ENCODE assay signal across 25 cellular contexts in genomic region chr6:7513534-7513933, GRCh38. TPM values are rescaled to one million over a fixed set of nuclear protein-coding genes. Genes with fewer than 3 reads are reported as not detected.
A peak's percentile ranks its signal among the peaks of the same experiment; 100 is the strongest.
DNase-seq lines count a peak whose midpoint lies in the region; ATAC-seq and TF ChIP-seq lines count a peak whose summit lies in the region.
"Had no signal": no experiment of that assay in that cellular context is flagged by ENCODE, and none has a peak within 500 bp of the region (broad histone marks: within the 10 kb centered on the region; RNA-seq: fewer than 3 reads in every experiment).

No MANE protein-coding gene starts in this region.

- H3K9me3 Mint-ChIP-seq in MCF 10A (ENCODE audit: unreplicated experiment): no peaks in the 10 kb centered on the region
- H3K9me3 Mint-ChIP-seq in CD4-positive, alpha-beta T cell: no peaks in the 10 kb centered on the region
- H3K9me3 Mint-ChIP-seq: CD14-positive monocyte, GM23338, H9 had no signal

- ATAC-seq in CD4-positive, alpha-beta T cell (ENCODE audit: poor library complexity): no peak
- ATAC-seq in HG03460 (IDR thresholded peaks at IDR 0.05; ENCODE audit: unreplicated experiment): no peak
- ATAC-seq: GM23338, Panc1 had no signal

- peak overlapping the region; percentile 44 for H3K4me2 ChIP-seq in parathyroid adenoma (ENCODE audit: low read length)
- H3K4me2 ChIP-seq: GM23338 had no signal

- H3K27me3 Mint-ChIP-seq in MCF 10A (ENCODE audit: insufficient read depth, unreplicated experiment): no peaks in the 10 kb centered on the region
- peaks cover 5% of the 10 kb centered on the region for H3K27me3 Mint-ChIP-seq in CD4-positive, alpha-beta T cell

- H3K4me3 Mint-ChIP-seq in MCF 10A (ENCODE audit: unreplicated experiment): no peak overlapping the region
- no peak overlapping the region for H3K4me3 Mint-ChIP-seq in CD4-positive, alpha-beta T cell
- H3K4me3 Mint-ChIP-seq: CD14-positive monocyte, GM23338, H9 had no signal

- TF ChIP-seq CTCF in MCF 10A (IDR thresholded peaks at IDR 0.05; ENCODE audit: unreplicated experiment) (no peak), breast epithelium (IDR thresholded peaks at IDR 0.05) (no peak), epithelial cell of esophagus (IDR thresholded peaks at IDR 0.05; ENCODE audit: insufficient read depth, low read depth, low read length, missing control alignments) (no peak), parathyroid adenoma (IDR thresholded peaks at IDR 0.05) (no peak)
- no peak for TF ChIP-seq CTCF in CD4-positive, alpha-beta T cell (IDR thresholded peaks at IDR 0.05)

- H2AFZ ChIP-seq in parathyroid adenoma: peak overlapping the region; percentile 26
- H2AFZ ChIP-seq: GM23338 had no signal

- H3K27ac ChIP-seq in breast epithelium (no peak overlapping the region), parathyroid adenoma (peak overlapping the region; percentile 44)
- H3K27ac ChIP-seq in CD4-positive, alpha-beta T cell (ENCODE audit: low read depth, low read length): no peak overlapping the region

- H3K4me1 Mint-ChIP-seq in MCF 10A (ENCODE audit: insufficient read depth, unreplicated experiment): peaks cover 31% of the 10 kb centered on the region
- no peaks in the 10 kb centered on the region for H3K4me1 Mint-ChIP-seq in CD4-positive, alpha-beta T cell (ENCODE audit: low read depth)
- H3K4me1 Mint-ChIP-seq: CD14-positive monocyte, H9 had no signal

- no peak for TF ChIP-seq POLR2A in breast epithelium (IDR thresholded peaks at IDR 0.05)

- H3K4me1 ChIP-seq in breast epithelium (no peaks in the 10 kb centered on the region), parathyroid adenoma (peaks cover 13% of the 10 kb centered on the region)
- H3K4me1 ChIP-seq: BE2C had no signal

- no peak overlapping the region for H3K9ac ChIP-seq in parathyroid adenoma

- H3K4me3 ChIP-seq in breast epithelium (no peak overlapping the region), epithelial cell of esophagus (ENCODE audit: low read length) (no peak overlapping the region), parathyroid adenoma (ENCODE audit: low read depth, low read length) (no peak overlapping the region)
- H3K4me3 ChIP-seq: GM23338 had no signal

- H3K27ac Mint-ChIP-seq in MCF 10A (ENCODE audit: low read depth, unreplicated experiment): no peak overlapping the region
- H3K27ac Mint-ChIP-seq in CD4-positive, alpha-beta T cell: no peak overlapping the region
- H3K27ac Mint-ChIP-seq: CD14-positive monocyte, GM23338, H9 had no signal

- no peaks in the 10 kb centered on the region for H3K79me2 ChIP-seq in parathyroid adenoma

- intact Hi-C loops in MCF 10A (cut with micrococcal nuclease): no loop called here
- intact Hi-C loops in breast epithelium (cut with DNase I; ENCODE audit: low total_unique reads): no loop called here
- intact Hi-C loops in CD4-positive, alpha-beta T cell (cut with DNase I, micrococcal nuclease): no loop called here

- no TSS peak for BruUV-seq in MCF 10A (replicated peaks; lab: Mats Ljungman, UMichigan)

- DNase-seq in MCF 10A (ENCODE audit: unreplicated experiment): peak; percentile 14
- DNase-seq in breast epithelium (ENCODE audit: low spot score in 2 of 2): no peak
- peak; percentile 60 for DNase-seq in epithelial cell of esophagus (ENCODE audit: low read depth)
- DNase-seq in NCI-H345 (lab: John Stamatoyannopoulos, UW): no peak
- DNase-seq in CD4-positive, alpha-beta T cell: no peak
- DNase-seq: 8988T, ACHN, BE2C, DMS153, DND-41, H9, KBM-7, MM.1S, NCI-H1694 treated with DMSO at 0.1 percent for 48 hours, NCI-H2081 treated with DMSO at 0.1 percent for 48 hours, NCI-H2171, NCI-H226, NCI-H524 treated with DMSO at 0.1 percent for 48 hours, NCI-H82, SHP77 treated with DMSO at 0.1 percent for 48 hours had no signal

- no peaks in the 10 kb centered on the region for H3K36me3 Mint-ChIP-seq in MCF 10A (ENCODE audit: insufficient read depth, unreplicated experiment)
- H3K36me3 Mint-ChIP-seq in CD4-positive, alpha-beta T cell (ENCODE audit: low read depth): no peaks in the 10 kb centered on the region
- H3K36me3 Mint-ChIP-seq: CD14-positive monocyte had no signal

- no peaks in the 10 kb centered on the region for H3K9me3 ChIP-seq in breast epithelium
- H3K9me3 ChIP-seq in parathyroid adenoma (ENCODE audit: control insufficient read depth, low read length): no peaks in the 10 kb centered on the region
- no peaks in the 10 kb centered on the region for H3K9me3 ChIP-seq in CD4-positive, alpha-beta T cell (ENCODE audit: control insufficient read depth, low read length)
- H3K9me3 ChIP-seq: BE2C had no signal

- CTCF ChIA-PET in MCF 10A (lab: Yijun Ruan, JAX): interaction anchor here (0.6 to 1.5 kb wide), 2 partner anchors 88 to 200 kb away, joined by 3 to 5 read pairs; partner anchors contain the start of gene SSR1
- CTCF ChIA-PET in CD4-positive, alpha-beta T cell (lab: Charles Lee): no interaction called here

- H3K36me3 ChIP-seq in breast epithelium: no peaks in the 10 kb centered on the region
- no peaks in the 10 kb centered on the region for H3K36me3 ChIP-seq in parathyroid adenoma (ENCODE audit: control insufficient read depth, insufficient read depth, low read length)
- H3K36me3 ChIP-seq: BE2C had no signal

- POLR2A ChIA-PET in MCF 10A (lab: Yijun Ruan, JAX): interaction anchor here (0.5 to 17.5 kb wide), 20 partner anchors 8 to 201 kb away, joined by 3 to 872 read pairs (median 4); partner anchors contain the start of genes CAGE1, DSP and RIOK1
- POLR2A ChIA-PET in CD4-positive, alpha-beta T cell (lab: Charles Lee): no interaction called here

- H3K27me3 ChIP-seq in breast epithelium: no peaks in the 10 kb centered on the region
- no peaks in the 10 kb centered on the region for H3K27me3 ChIP-seq in parathyroid adenoma (ENCODE audit: control insufficient read depth, insufficient read depth, low read length)
- H3K27me3 ChIP-seq in CD4-positive, alpha-beta T cell (ENCODE audit: control insufficient read depth, insufficient read depth, low read length): no peaks in the 10 kb centered on the region

RNA-seq across cellular contexts. Expression of gene DSP, which starts 27.9 kb away (rescaled TPM):
- 163 and 227 TPM in 2 replicates for total RNA-seq in MCF 10A (2022)
- total RNA-seq in breast epithelium: 100 to 1,000 TPM in 1 of 3 donors, 10 to 100 TPM in 1, 1 to 10 TPM in 1; 2.1 to 165 (median 95.4) TPM
- total RNA-seq in CD4-positive, alpha-beta T cell: under 1 TPM in 1 of 2 experiments, not detected in 1; 0.14 TPM

Comparison
In these comparisons a context has a peak if more than half of its experiments do, and no peak if none do; other contexts are left out.
1. DNase-seq: peak in MCF 10A (single experiment) and epithelial cell of esophagus (single experiment); none in breast epithelium (0 of 2), NCI-H345 (single experiment) and CD4-positive, alpha-beta T cell (0 of 10).